10 cellular contexts compared by ENCODE assay signal in the genomic region with DNA sequence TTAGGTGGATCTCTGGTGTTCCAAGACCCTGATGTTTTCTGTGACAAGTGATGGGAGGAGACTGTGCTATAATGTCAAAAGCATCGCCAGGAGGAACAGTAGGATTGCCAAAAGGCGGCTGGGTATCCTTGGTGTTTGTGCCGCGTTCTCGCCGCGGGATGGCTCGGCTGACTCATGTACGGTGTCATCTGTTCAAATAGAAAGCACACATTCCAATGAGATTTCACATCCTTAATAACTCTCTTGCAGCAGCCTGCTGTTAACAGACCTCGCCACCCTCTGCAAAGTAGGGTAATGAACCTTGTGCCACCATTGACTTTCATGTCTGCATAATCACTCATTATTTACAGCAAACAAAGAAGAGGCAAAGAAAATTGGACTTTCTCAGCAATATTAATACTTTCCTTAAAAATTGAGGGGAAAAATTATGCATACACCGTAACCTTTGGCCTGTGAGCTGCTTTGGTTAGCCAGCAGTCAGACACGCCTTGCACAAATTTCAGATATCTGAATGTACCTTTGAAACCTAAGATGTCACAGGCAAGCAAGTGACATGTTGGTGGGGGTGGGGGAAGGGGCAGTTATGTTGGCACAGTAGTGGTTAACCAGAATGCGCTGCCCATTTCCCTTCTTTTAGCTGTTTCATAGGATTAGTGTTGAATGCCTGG.
DNase-seq lines count a peak whose midpoint lies in the region; ATAC-seq, FAIRE-seq and TF ChIP-seq lines count a peak whose summit lies in the region.
"Had no signal": no experiment of that assay in that cellular context is flagged by ENCODE, and none has a peak within 500 bp of the region (broad histone marks: within the 10 kb centered on the region; RNA-seq: fewer than 3 reads in every experiment).

No MANE protein-coding gene starts in this region.

- DNase-seq in GM23248, result peak; percentile 73
- DNase-seq in NCI-H69 (lab: John Stamatoyannopoulos, UW), result peak; percentile 38
- DNase-seq in choroid plexus epithelial cell (ENCODE audit: low read depth), result peak; percentile 92
- DNase-seq in psoas muscle, result peak; percentile 49 to 68
- DNase-seq in frontal cortex (ENCODE audit: low spot score in 2 of 2), result no peak
- DNase-seq in testis, result no peak
- DNase-seq: activated naive CD4-positive, alpha-beta T cell treated with anti-CD3 and anti-CD28 coated beads for 36 hours; NCI-H774 had no signal

- H3K9me2 ChIP-seq in GM23248 (ENCODE audit: insufficient read depth), result no peaks in the 10 kb centered on the region

- peaks cover 19% of the 10 kb centered on the region for H3K27me3 ChIP-seq in GM23248 (replicated peaks; ENCODE audit: insufficient read depth)
- no peaks in the 10 kb centered on the region for H3K27me3 ChIP-seq in psoas muscle (ENCODE audit: insufficient read depth in 3 of 3, low read length in 2 of 3)
- no peaks in the 10 kb centered on the region for H3K27me3 ChIP-seq in testis

- 71 to 83% methylated on average over 13 of the region's 13 CpGs for WGBS in GM23248 (ENCODE audit: low coverage in 1 of 2, low lambda C conversion rate in 2 of 2, missing lambda C conversion rate in 2 of 2), 2 experiments
- 31 to 61% (median 38%) methylated on average over 13 of the region's 13 CpGs for WGBS in psoas muscle, 3 donors
- 97% methylated on average over 13 of the region's 13 CpGs for WGBS in testis, 2 donors

- no peak overlapping the region for H3K4me3 ChIP-seq in GM23248
- H3K4me3 ChIP-seq in choroid plexus epithelial cell (ENCODE audit: low read depth, low read length), result no peak overlapping the region
- no peak overlapping the region for H3K4me3 ChIP-seq in psoas muscle
- no peak overlapping the region for H3K4me3 ChIP-seq in testis

- peak; percentile 23 for TF ChIP-seq CTCF in choroid plexus epithelial cell (conservative IDR thresholded peaks at IDR 0.05; ENCODE audit: low read depth, low read length)
- no peak for TF ChIP-seq CTCF in psoas muscle (IDR thresholded peaks at IDR 0.05)
- no peak for TF ChIP-seq CTCF in testis (IDR thresholded peaks at IDR 0.05)

- H3F3A ChIP-seq in GM23248 (ENCODE audit: insufficient read depth), result no peaks in the 10 kb centered on the region

- no peak for FAIRE-seq in frontal cortex (lab: Jason Lieb, UNC)

- H3K4me2 ChIP-seq in GM23248 (ENCODE audit: unreplicated experiment), result no peak overlapping the region

- in situ Hi-C loops in GM23248 (cut with MboI), result no loop called here

- H4K20me1 ChIP-seq in GM23248 (ENCODE audit: insufficient read depth), result no peaks in the 10 kb centered on the region

- H3K27ac ChIP-seq in GM23248 (no peak overlapping the region), psoas muscle (peak overlapping the region; percentile 33), testis (no peak overlapping the region)

- TF ChIP-seq POLR2A in testis (IDR thresholded peaks at IDR 0.05), result no peak

- H3K9me3 ChIP-seq in GM23248 (ENCODE audit: low read depth), result no peaks in the 10 kb centered on the region
- no peaks in the 10 kb centered on the region for H3K9me3 ChIP-seq in psoas muscle
- no peaks in the 10 kb centered on the region for H3K9me3 ChIP-seq in testis

- no peaks in the 10 kb centered on the region for H3K36me3 ChIP-seq in GM23248 (ENCODE audit: low read depth)
- H3K36me3 ChIP-seq in psoas muscle (ENCODE audit: insufficient read depth in 1 of 2, low read depth in 1 of 2), result no peaks in the 10 kb centered on the region
- H3K36me3 ChIP-seq in testis (ENCODE audit: low read depth, missing control alignments), result no peaks in the 10 kb centered on the region

- ATAC-seq in psoas muscle, result peak; percentile 93 to 97 (median 96)
- no peak for ATAC-seq in GM21529 (IDR thresholded peaks at IDR 0.05; ENCODE audit: unreplicated experiment)
- ATAC-seq: WTC11 had no signal

- H3K79me2 ChIP-seq in GM23248 (ENCODE audit: insufficient read depth), result no peaks in the 10 kb centered on the region

- H3K9ac ChIP-seq in GM23248, result no peak overlapping the region

- H2AFZ ChIP-seq in GM23248, result no peak overlapping the region

- 0 out of 2 replicates have a peak, but pooled peaks cover 7% of the 10 kb centered on the region for H3K4me1 ChIP-seq in GM23248 (ENCODE audit: insufficient read depth)
- H3K4me1 ChIP-seq in psoas muscle, result peaks cover 12% of the 10 kb centered on the region
- no peaks in the 10 kb centered on the region for H3K4me1 ChIP-seq in testis

- intact Hi-C loops in psoas muscle (cut with DNase I), result no loop called here
- intact Hi-C loops in testis (cut with DNase I; ENCODE audit: low total_unique reads), result no loop called here

Comparison
In these comparisons a context has a peak if more than half of its experiments do, and no peak if none do; other contexts are left out.
1. DNase-seq: peak in GM23248 (single experiment), NCI-H69 (single experiment), choroid plexus epithelial cell (single experiment) and psoas muscle (2 of 2); none in frontal cortex (0 of 2) and testis (single experiment).